Comparison of ENCODE assay signal across 13 cellular contexts in genomic region chr2:96685592-96686459, GRCh38. TPM values are rescaled to one million over a fixed set of nuclear protein-coding genes. Genes with fewer than 3 reads are reported as not detected.
DNase-seq lines count a peak whose midpoint lies in the region; ATAC-seq and TF ChIP-seq lines count a peak whose summit lies in the region.
"Had no signal": no experiment of that assay in that cellular context is flagged by ENCODE, and none has a peak within 500 bp of the region (broad histone marks: within the 10 kb centered on the region; RNA-seq: fewer than 3 reads in every experiment).

No MANE protein-coding gene starts in this region.

- H3K27ac Mint-ChIP-seq in activated CD8-positive, alpha-beta memory T cell treated with anti-CD3 and anti-CD28 coated beads, Interleukin-2, amount 10 ng/mL, durations not matched to agents 7 days and 5 days = no peak overlapping the region
- H3K27ac Mint-ChIP-seq: CD8-positive, alpha-beta T cell had no signal

- intact Hi-C loops in lower lobe of right lung (cut with DNase I) = no loop called here

- no peaks in the 10 kb centered on the region for H3K9me3 Mint-ChIP-seq in activated CD8-positive, alpha-beta memory T cell treated with anti-CD3 and anti-CD28 coated beads, Interleukin-2, amount 10 ng/mL, durations not matched to agents 7 days and 5 days (ENCODE audit: low read depth)
- H3K9me3 Mint-ChIP-seq: CD8-positive, alpha-beta T cell had no signal

- no peaks in the 10 kb centered on the region for H3K9me3 ChIP-seq in lower lobe of right lung

- no peak overlapping the region for H3K27ac ChIP-seq in lower lobe of right lung
- H3K27ac ChIP-seq: HL-60, VCaP had no signal

- no peaks in the 10 kb centered on the region for H3K27me3 ChIP-seq in lower lobe of right lung (ENCODE audit: low read depth)

- H3K4me3 Mint-ChIP-seq in activated CD8-positive, alpha-beta memory T cell treated with anti-CD3 and anti-CD28 coated beads, Interleukin-2, amount 10 ng/mL, durations not matched to agents 7 days and 5 days = no peak overlapping the region
- H3K4me3 Mint-ChIP-seq: CD8-positive, alpha-beta T cell had no signal

- H3K36me3 Mint-ChIP-seq in activated CD8-positive, alpha-beta memory T cell treated with anti-CD3 and anti-CD28 coated beads, Interleukin-2, amount 10 ng/mL, durations not matched to agents 7 days and 5 days = no peaks in the 10 kb centered on the region
- H3K36me3 Mint-ChIP-seq: CD8-positive, alpha-beta T cell had no signal

- ATAC-seq in lower lobe of right lung = peak; percentile 25 to 40
- no peak for ATAC-seq in activated CD8-positive, alpha-beta memory T cell treated with anti-CD3 and anti-CD28 coated beads, Interleukin-2, amount 10 ng/mL, durations not matched to agents 7 days and 5 days
- no peak for ATAC-seq in GM18868 (IDR thresholded peaks at IDR 0.05; ENCODE audit: unreplicated experiment)
- ATAC-seq: CD8-positive, alpha-beta T cell had no signal

- H3K4me1 Mint-ChIP-seq in activated CD8-positive, alpha-beta memory T cell treated with anti-CD3 and anti-CD28 coated beads, Interleukin-2, amount 10 ng/mL, durations not matched to agents 7 days and 5 days = no peaks in the 10 kb centered on the region

- CTCF ChIA-PET in activated CD8-positive, alpha-beta memory T cell treated with anti-CD3 and anti-CD28 coated beads, Interleukin-2, amount 10 ng/mL, durations not matched to agents 7 days and 5 days (lab: Charles Lee) = no interaction called here

- H3K4me1 ChIP-seq in lower lobe of right lung = peaks cover 14% of the 10 kb centered on the region

- peak; percentile 13 for TF ChIP-seq CTCF in lower lobe of right lung (IDR thresholded peaks at IDR 0.05)

- no peaks in the 10 kb centered on the region for H3K36me3 ChIP-seq in lower lobe of right lung

- H3K27me3 Mint-ChIP-seq in activated CD8-positive, alpha-beta memory T cell treated with anti-CD3 and anti-CD28 coated beads, Interleukin-2, amount 10 ng/mL, durations not matched to agents 7 days and 5 days = no peaks in the 10 kb centered on the region

- peak; percentile 86 for DNase-seq in DMS53 (lab: John Stamatoyannopoulos, UW)
- DNase-seq in NCI-H1694 treated with DMSO at 0.1 percent for 48 hours (lab: John Stamatoyannopoulos, UW) = peak; percentile 12
- DNase-seq in brain pericyte (ENCODE audit: low read depth, low spot score) = peak; percentile 36
- DNase-seq in lower lobe of right lung = no peak
- DNase-seq in activated CD8-positive, alpha-beta memory T cell treated with anti-CD3 and anti-CD28 coated beads, Interleukin-2, amount 10 ng/mL, durations not matched to agents 7 days and 5 days = no peak
- no peak for DNase-seq in NCI-H187 treated with DMSO at 0.1 percent for 48 hours (lab: John Stamatoyannopoulos, UW)
- DNase-seq in effector CD8-positive, alpha-beta T cell (lab: John Stamatoyannopoulos, UW) = no peak
- DNase-seq: CD8-positive, alpha-beta T cell; HCEC 1CT had no signal

- H3K4me3 ChIP-seq in lower lobe of right lung = no peak overlapping the region

RNA-seq across cellular contexts. Expression of gene FER1L5, which starts 43.3 kb away (rescaled TPM):
- total RNA-seq in lower lobe of right lung = 0.44 TPM
- total RNA-seq in activated CD8-positive, alpha-beta memory T cell treated with anti-CD3 and anti-CD28 coated beads, Interleukin-2, amount 10 ng/mL, durations not matched to agents 7 days and 5 days = not detected
- total RNA-seq: CD8-positive, alpha-beta T cell; kidney epithelial cell had no signal

RNA-seq across cellular contexts. Expression of gene KANSL3, which starts 47.7 kb away (rescaled TPM):
- 45.0 TPM for total RNA-seq in lower lobe of right lung
- total RNA-seq in activated CD8-positive, alpha-beta memory T cell treated with anti-CD3 and anti-CD28 coated beads, Interleukin-2, amount 10 ng/mL, durations not matched to agents 7 days and 5 days = 10 to 100 TPM; 74.6 to 84.0 TPM

RNA-seq across cellular contexts. Expression of gene LMAN2L, which starts 54.0 kb away (rescaled TPM):
- total RNA-seq in lower lobe of right lung = 20.9 TPM
- total RNA-seq in activated CD8-positive, alpha-beta memory T cell treated with anti-CD3 and anti-CD28 coated beads, Interleukin-2, amount 10 ng/mL, durations not matched to agents 7 days and 5 days = 1 to 10 TPM; 7.3 to 7.5 TPM

Comparison
In these comparisons a context has a peak if more than half of its experiments do, and no peak if none do; other contexts are left out.
1. DNase-seq: peak in DMS53 (single experiment), NCI-H1694 treated with DMSO at 0.1 percent for 48 hours (single experiment) and brain pericyte (single experiment); none in lower lobe of right lung (single experiment), activated CD8-positive, alpha-beta memory T cell treated with anti-CD3 and anti-CD28 coated beads, Interleukin-2, amount 10 ng/mL, durations not matched to agents 7 days and 5 days (single experiment), NCI-H187 treated with DMSO at 0.1 percent for 48 hours (single experiment) and effector CD8-positive, alpha-beta T cell (single experiment).
2. ATAC-seq: peak in lower lobe of right lung (2 of 2); none in activated CD8-positive, alpha-beta memory T cell treated with anti-CD3 and anti-CD28 coated beads, Interleukin-2, amount 10 ng/mL, durations not matched to agents 7 days and 5 days (single experiment) and GM18868 (single experiment).